Comparison of ENCODE assay signal across 1 cellular context in the genomic region with DNA sequence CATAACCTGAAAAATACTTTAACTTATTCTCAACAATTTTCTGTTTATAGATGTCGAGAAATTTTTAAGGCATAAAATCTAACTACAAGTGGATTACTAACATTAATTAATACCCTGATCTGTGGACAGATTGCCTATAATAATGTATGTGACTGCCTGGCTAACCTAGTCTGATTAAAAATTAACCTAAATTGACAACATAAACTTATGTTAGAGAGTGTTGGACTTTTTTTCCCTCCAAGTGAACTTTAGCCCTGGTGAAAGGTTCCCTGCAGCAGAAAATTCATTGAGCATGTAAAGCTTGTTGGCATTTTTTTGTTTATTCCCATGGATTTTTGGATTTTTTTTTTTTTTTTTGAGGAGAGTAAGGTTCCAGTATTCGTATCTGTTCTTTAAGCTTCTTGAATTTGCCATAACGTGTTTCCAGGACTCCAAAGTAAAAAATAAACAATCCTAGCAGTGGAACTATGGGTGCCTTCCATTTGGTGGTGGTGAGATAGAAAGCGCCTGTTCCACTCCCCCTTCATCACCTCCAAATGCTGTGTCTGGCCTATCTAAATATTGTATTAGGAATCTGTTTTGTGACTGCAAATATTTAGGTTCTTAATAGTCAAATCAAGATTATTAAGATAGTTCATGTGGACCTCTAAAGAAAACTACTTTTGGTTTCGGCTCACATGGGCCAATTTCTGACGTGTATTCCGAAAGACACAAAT.
TF ChIP-seq lines count a peak whose summit lies in the region.

No MANE protein-coding gene starts in this region.

TF ChIP-seq in H1, 55 proteins besides CTCF, POLR2A, EP300 and RAD21:
- TF ChIP-seq CBX8 (IDR thresholded peaks at IDR 0.05; ENCODE audit: borderline replicate concordance, low read depth, low read length) = no peak
- no peak for TF ChIP-seq SIN3A (conservative IDR thresholded peaks at IDR 0.05 in 1 of 2, IDR thresholded peaks at IDR 0.05 in 1 of 2; ENCODE audit: low read depth in 1 of 2, low read length in 2 of 2)
- TF ChIP-seq CHD1 (IDR thresholded peaks at IDR 0.05; ENCODE audit: low read depth, low read length) = no peak
- no peak for TF ChIP-seq GTF2F1 (IDR thresholded peaks at IDR 0.05; ENCODE audit: borderline replicate concordance, low read depth, low read length)
- TF ChIP-seq RBBP5 (IDR thresholded peaks at IDR 0.05; ENCODE audit: borderline replicate concordance, low read depth, low read length) = no peak
- TF ChIP-seq POU5F1 (IDR thresholded peaks at IDR 0.05; ENCODE audit: low read depth, low read length) = no peak
- TF ChIP-seq TAF7 (optimal IDR thresholded peaks at IDR 0.05; ENCODE audit: borderline replicate concordance, low read depth, low read length) = no peak
- no peak for TF ChIP-seq EZH2 (IDR thresholded peaks at IDR 0.05; ENCODE audit: low read depth, low read length, severe bottlenecking)
- no peak for TF ChIP-seq TEAD4 (IDR thresholded peaks at IDR 0.05; ENCODE audit: low read depth, low read length)
- no peak for TF ChIP-seq RFX5 (IDR thresholded peaks at IDR 0.05; ENCODE audit: borderline replicate concordance, low read depth, low read length)
- no peak for TF ChIP-seq TBP (IDR thresholded peaks at IDR 0.05; ENCODE audit: low read depth, low read length)
- no peak for TF ChIP-seq SP1 (IDR thresholded peaks at IDR 0.05; ENCODE audit: low read depth, low read length)
- no peak for TF ChIP-seq CTBP2 (IDR thresholded peaks at IDR 0.05; ENCODE audit: borderline replicate concordance, insufficient read depth, insufficient read length, low read length)
- no peak for TF ChIP-seq ASH2L (IDR thresholded peaks at IDR 0.05; ENCODE audit: low read length)
- TF ChIP-seq HDAC2 (IDR thresholded peaks at IDR 0.05; ENCODE audit: borderline replicate concordance in 1 of 2, low read depth in 2 of 2, low read length in 2 of 2) = no peak
- no peak for TF ChIP-seq YY1 (IDR thresholded peaks at IDR 0.05; ENCODE audit: low read depth, low read length)
- no peak for TF ChIP-seq FOSL1 (IDR thresholded peaks at IDR 0.05; ENCODE audit: insufficient read depth, low read depth, low read length)
- TF ChIP-seq NRF1 (IDR thresholded peaks at IDR 0.05; ENCODE audit: low read depth, low read length) = no peak
- TF ChIP-seq, protein P1, sequence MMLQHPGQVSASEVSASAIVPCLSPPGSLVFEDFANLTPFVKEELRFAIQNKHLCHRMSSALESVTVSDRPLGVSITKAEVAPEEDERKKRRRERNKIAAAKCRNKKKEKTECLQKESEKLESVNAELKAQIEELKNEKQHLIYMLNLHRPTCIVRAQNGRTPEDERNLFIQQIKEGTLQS (IDR thresholded peaks at IDR 0.05; ENCODE audit: insufficient read depth, low read depth, low read length) = no peak
